ENCODE assay signal across 22 cellular contexts in the genomic region with DNA sequence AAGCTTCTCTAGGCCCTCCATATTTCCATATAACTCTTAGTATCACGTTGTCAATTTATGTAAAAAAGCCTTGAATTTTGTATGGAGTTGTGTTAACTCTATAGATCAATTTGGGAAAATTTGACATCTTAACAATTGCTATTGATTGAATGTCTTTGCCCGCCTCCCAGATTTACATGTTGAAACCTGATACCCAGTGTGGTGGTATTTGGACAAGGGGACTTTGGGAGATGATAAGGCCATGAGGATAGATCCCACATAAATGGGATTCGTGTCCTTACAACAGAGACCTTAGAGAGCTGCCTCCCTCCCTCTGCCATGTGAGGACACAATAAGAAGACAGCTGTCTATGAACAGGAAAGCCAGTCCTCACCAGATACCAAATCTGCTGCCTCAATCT.
"Had no signal": no experiment of that assay in that cellular context is flagged by ENCODE, and none has a peak within 500 bp of the region (broad histone marks: within the 10 kb centered on the region; RNA-seq: fewer than 3 reads in every experiment).

No MANE protein-coding gene starts in this region.

- H3K4me3 ChIP-seq: gastrocnemius medialis, heart left ventricle, lower lobe of right lung, mucosa of descending colon, neural progenitor cell, psoas muscle, thyroid gland had no signal

- H3K36me3 ChIP-seq: gastrocnemius medialis, heart left ventricle, lower lobe of right lung, neural progenitor cell, thyroid gland had no signal

- H3K27me3 ChIP-seq: gastrocnemius medialis, heart left ventricle, neural progenitor cell, thyroid gland had no signal

- DNase-seq: central memory CD4-positive, alpha-beta T cell; effector CD8-positive, alpha-beta T cell; endodermal cell; foreskin fibroblast; gastrocnemius medialis; hippocampal formation; left ventricle myocardium superior; lower lobe of right lung; mucosa of descending colon; naive thymus-derived CD4-positive, alpha-beta T cell; nucleus accumbens; psoas muscle; right cardiac atrium; small intestine; stimulated activated CD4-positive, alpha-beta T cell treated with anti-CD3 and anti-CD28 coated beads, Interleukin-15, amount 100 ng/mL, for 24 hours; stimulated activated CD4-positive, alpha-beta T cell treated with anti-CD3 and anti-CD28 coated beads, Interleukin-2, amount 100 ng/mL, for 48 hours; stimulated activated naive CD4-positive, alpha-beta T cell; thyroid gland; trophoblast cell had no signal

- H3K27ac ChIP-seq: epithelial cell of prostate, gastrocnemius medialis, heart left ventricle, lower lobe of right lung, neural progenitor cell, psoas muscle, thyroid gland had no signal
